12 cellular contexts compared by ENCODE assay signal in the genomic region with DNA sequence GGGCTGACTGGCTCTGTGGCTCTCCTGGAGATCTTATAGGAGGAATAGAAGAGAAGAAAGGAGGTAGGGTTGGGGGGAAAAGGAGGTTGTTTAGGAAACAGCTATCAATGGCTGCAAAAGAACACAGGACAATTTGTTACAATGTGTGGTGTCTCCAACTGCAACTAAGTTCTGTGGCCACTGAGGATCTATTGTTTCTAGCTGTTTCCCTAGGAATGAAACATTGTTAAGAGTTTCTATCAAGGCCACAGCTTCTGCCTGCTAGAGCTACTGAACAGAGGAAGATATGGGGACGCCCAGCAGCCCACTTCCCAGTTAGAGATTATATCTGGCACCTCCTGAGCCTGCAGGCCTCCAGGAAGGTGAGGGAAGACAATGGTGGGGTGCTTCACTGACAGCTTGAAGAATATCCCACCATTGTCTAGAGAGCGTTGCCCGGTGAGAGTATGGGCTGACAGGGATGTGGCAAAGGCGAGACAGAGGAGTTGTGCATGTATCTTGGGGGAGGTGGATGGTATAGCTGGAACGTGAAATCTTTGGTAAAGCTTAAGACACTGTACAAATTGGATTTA. TPM values are rescaled to one million over a fixed set of nuclear protein-coding genes. Genes with fewer than 3 reads are reported as not detected.
DNase-seq lines count a peak whose midpoint lies in the region; ATAC-seq, FAIRE-seq and TF ChIP-seq lines count a peak whose summit lies in the region.
"Had no signal": no experiment of that assay in that cellular context is flagged by ENCODE, and none has a peak within 500 bp of the region (broad histone marks: within the 10 kb centered on the region; RNA-seq: fewer than 3 reads in every experiment).

No MANE protein-coding gene starts in this region.

- CTCF ChIA-PET in A673 (lab: Charles Lee), result no interaction called here
- CTCF ChIA-PET in mammary epithelial cell (lab: Charles Lee; ENCODE audit: low non-redundant PET), result no interaction called here

- peak overlapping the region; percentile 78 for H3K4me2 ChIP-seq in mammary epithelial cell (ENCODE audit: insufficient read depth, low read depth, low read length)

- H3K79me2 ChIP-seq in mammary epithelial cell (ENCODE audit: insufficient read depth, low read length), result peaks cover 89% of the 10 kb centered on the region

- 91% methylated on average over 5 of the region's 5 CpGs for WGBS in HUES64
- 98% methylated on average over 5 of the region's 5 CpGs for WGBS in mammary epithelial cell (ENCODE audit: low coverage, missing lambda C conversion rate)

- BruUV-seq in A673 (replicated peaks; lab: Mats Ljungman, UMichigan), result no TSS peak
- no TSS peak for BruUV-seq in mammary epithelial cell (replicated peaks; lab: Mats Ljungman, UMichigan)

- dilution Hi-C loops in mammary epithelial cell (cut with HindIII; ENCODE audit: low sequenced_read_pairs), result no loop called here

- H3K4me1 ChIP-seq in A673 (ENCODE audit: insufficient read depth, low read length, poor library complexity, severe bottlenecking) (peaks cover 22% of the 10 kb centered on the region), HUES64 (ENCODE audit: insufficient read depth, low read length) (peaks cover 29% of the 10 kb centered on the region), mammary epithelial cell (ENCODE audit: insufficient read depth, low read length) (peaks cover 35% of the 10 kb centered on the region), gastrocnemius medialis (peaks cover 10 to 15% of the 10 kb centered on the region in 2 donors)
- H3K4me1 ChIP-seq: pancreas had no signal

- FAIRE-seq in urothelium cell line (lab: Jason Lieb, UNC), result no peak
- FAIRE-seq: pancreas had no signal

- ATAC-seq in GM21723 (IDR thresholded peaks at IDR 0.05; ENCODE audit: unreplicated experiment) (no peak), gastrocnemius medialis (no peak)
- ATAC-seq: pancreas had no signal

- intact Hi-C loops in A673 (cut with micrococcal nuclease; ENCODE audit: unreplicated experiment), result no loop called here
- intact Hi-C loops in mammary epithelial cell (cut with micrococcal nuclease), result no loop called here
- intact Hi-C loops in gastrocnemius medialis (cut with DNase I; ENCODE audit: low total_unique reads), result no loop called here

- in situ Hi-C loops in mammary epithelial cell (cut with MboI; ENCODE audit: low sequenced_read_pairs in 2 of 2) (no loop called here), gastrocnemius medialis (cut with MboI; ENCODE audit: low sequenced_read_pairs in 4 of 4) (no loop called here)

- no peaks in the 10 kb centered on the region for H3K9me3 ChIP-seq in A673 (ENCODE audit: low read depth, low read length, poor library complexity, severe bottlenecking)
- H3K9me3 ChIP-seq in HUES64 (ENCODE audit: insufficient read depth, low read depth, low read length), result no peaks in the 10 kb centered on the region
- no peaks in the 10 kb centered on the region for H3K9me3 ChIP-seq in mammary epithelial cell (replicated peaks; ENCODE audit: insufficient read depth, low read length)
- H3K9me3 ChIP-seq in gastrocnemius medialis, result no peaks in the 10 kb centered on the region
- H3K9me3 ChIP-seq: pancreas had no signal

- TF ChIP-seq POLR2A in gastrocnemius medialis (IDR thresholded peaks at IDR 0.05), result no peak

- H3K27ac ChIP-seq in A673 (ENCODE audit: low read depth, low read length, poor library complexity, severe bottlenecking), result peak overlapping the region; percentile 94
- H3K27ac ChIP-seq in HUES64 (ENCODE audit: low read depth, low read length), result no peak overlapping the region
- H3K27ac ChIP-seq in mammary epithelial cell (ENCODE audit: insufficient read depth, low read depth, low read length), result no peak overlapping the region
- no peak overlapping the region for H3K27ac ChIP-seq in gastrocnemius medialis
- H3K27ac ChIP-seq: pancreas had no signal

- POLR2A ChIA-PET in A673 (lab: Charles Lee; ENCODE audit: low non-redundant PET), result interaction anchor here (0.5 kb wide), 1 partner anchor 22 kb away, joined by 3 read pairs; no protein-coding TSS in a partner anchor

- H3K27me3 ChIP-seq in A673 (replicated peaks; ENCODE audit: insufficient read depth, low read depth, low read length, poor library complexity) (no peaks in the 10 kb centered on the region), HUES64 (ENCODE audit: insufficient read depth, low read length) (no peaks in the 10 kb centered on the region), mammary epithelial cell (ENCODE audit: insufficient read depth, low read length) (no peaks in the 10 kb centered on the region), gastrocnemius medialis (peaks cover 32 to 44% (median 36%) of the 10 kb centered on the region in 3 donors)
- H3K27me3 ChIP-seq: pancreas had no signal

- TF ChIP-seq CTCF in A673 (conservative IDR thresholded peaks at IDR 0.05; ENCODE audit: low read depth, low read length) (no peak), mammary epithelial cell (conservative IDR thresholded peaks at IDR 0.05 in 1 of 2, IDR thresholded peaks at IDR 0.05 in 1 of 2; ENCODE audit: extremely low read depth in 1 of 2, insufficient read depth in 1 of 2, low read depth in 1 of 2, low read length in 2 of 2) (no peak), gastrocnemius medialis (IDR thresholded peaks at IDR 0.05 in 4 of 5, conservative IDR thresholded peaks at IDR 0.05 in 1 of 5) (no peak)

- H3K36me3 ChIP-seq in A673 (ENCODE audit: insufficient read depth, low read length, poor library complexity, severe bottlenecking) (peaks cover 81% of the 10 kb centered on the region), HUES64 (ENCODE audit: insufficient read depth, low read length) (peaks cover 81% of the 10 kb centered on the region), mammary epithelial cell (ENCODE audit: insufficient read depth, low read length) (peaks cover 61% of the 10 kb centered on the region), gastrocnemius medialis (no peaks in the 10 kb centered on the region)
- H3K36me3 ChIP-seq: pancreas had no signal

- DNase-seq in A673 (ENCODE audit: low spot score) (no peak), mammary epithelial cell (no peak), medulla oblongata (ENCODE audit: extremely low spot score) (peak; percentile 76), urothelium cell line (ENCODE audit: low spot score) (no peak), glomerular visceral epithelial cell (ENCODE audit: extremely low spot score) (no peak), gastrocnemius medialis (no peak)
- DNase-seq: activated CD4-positive, alpha-beta T cell treated with anti-CD3 and anti-CD28 coated beads for 1 hour; NCI-H1417; OCI-M1; pancreas had no signal

- H3K9ac ChIP-seq in HUES64 (ENCODE audit: low read depth, low read length), result no peak overlapping the region
- peak overlapping the region; percentile 29 for H3K9ac ChIP-seq in mammary epithelial cell (ENCODE audit: insufficient read depth, low read length)

- peak overlapping the region; percentile 93 for H3K4me3 ChIP-seq in A673 (ENCODE audit: low read depth, low read length, poor library complexity, severe bottlenecking)
- peak overlapping the region; percentile 75 for H3K4me3 ChIP-seq in HUES64 (ENCODE audit: low read length)
- H3K4me3 ChIP-seq in mammary epithelial cell (replicated peaks in 1 of 3; ENCODE audit: insufficient read depth in 1 of 3, low read depth in 2 of 3, low read length in 3 of 3), result peak overlapping the region in 2 of 3 experiments; percentile 94 to 96
- no peak overlapping the region for H3K4me3 ChIP-seq in gastrocnemius medialis
- H3K4me3 ChIP-seq: pancreas had no signal

- H4K20me1 ChIP-seq in mammary epithelial cell (ENCODE audit: insufficient read depth, low read length), result peaks cover 16% of the 10 kb centered on the region

- H2AFZ ChIP-seq in mammary epithelial cell (ENCODE audit: low read depth, low read length), result no peak overlapping the region

RNA-seq across cellular contexts. Expression of a gene that starts 4.0 kb away (rescaled TPM):
- total RNA-seq in A673 (2021) (519 and 559 TPM in 2 replicates), mammary epithelial cell (100 to 1,000 TPM; 348 to 939 TPM), gastrocnemius medialis (1 to 10 TPM; 1.1 to 1.9 (median 1.6) TPM)
- polyA plus RNA-seq in HUES64 (2013, experiment 1 of 2), result 504 TPM
- 575 TPM for polyA plus RNA-seq in HUES64 (2013, experiment 2 of 2)
- polyA plus RNA-seq in mammary epithelial cell, result 1,049 TPM
- 2,037 TPM for polyA minus RNA-seq in mammary epithelial cell

RNA-seq across cellular contexts. Expression of a gene that starts 21.0 kb away (rescaled TPM):
- total RNA-seq in A673 (2021), result not detected in 2 replicates
- polyA plus RNA-seq in HUES64 (2013, experiment 1 of 2), result not detected
- polyA plus RNA-seq in HUES64 (2013, experiment 2 of 2), result not detected
- total RNA-seq in mammary epithelial cell, result not detected
- polyA plus RNA-seq in mammary epithelial cell, result not detected
- not detected for polyA minus RNA-seq in mammary epithelial cell
- not detected for total RNA-seq in gastrocnemius medialis
- total RNA-seq: pancreas had no signal

Comparison
In these comparisons a context has a peak if more than half of its experiments do, and no peak if none do; other contexts are left out.
1. H3K4me3 ChIP-seq: peak in A673 (single experiment), HUES64 (single experiment) and mammary epithelial cell (2 of 3); none in gastrocnemius medialis (0 of 4).
2. RNA of a gene that starts 4.0 kb away (total RNA-seq): 348 to 939 TPM in mammary epithelial cell and 519 to 559 TPM in A673; 1.1 to 1.9 TPM in gastrocnemius medialis; every median in the first group is over 100 times any median in the second.